Comparison of ENCODE assay signal across 1 cellular context in the genomic region with DNA sequence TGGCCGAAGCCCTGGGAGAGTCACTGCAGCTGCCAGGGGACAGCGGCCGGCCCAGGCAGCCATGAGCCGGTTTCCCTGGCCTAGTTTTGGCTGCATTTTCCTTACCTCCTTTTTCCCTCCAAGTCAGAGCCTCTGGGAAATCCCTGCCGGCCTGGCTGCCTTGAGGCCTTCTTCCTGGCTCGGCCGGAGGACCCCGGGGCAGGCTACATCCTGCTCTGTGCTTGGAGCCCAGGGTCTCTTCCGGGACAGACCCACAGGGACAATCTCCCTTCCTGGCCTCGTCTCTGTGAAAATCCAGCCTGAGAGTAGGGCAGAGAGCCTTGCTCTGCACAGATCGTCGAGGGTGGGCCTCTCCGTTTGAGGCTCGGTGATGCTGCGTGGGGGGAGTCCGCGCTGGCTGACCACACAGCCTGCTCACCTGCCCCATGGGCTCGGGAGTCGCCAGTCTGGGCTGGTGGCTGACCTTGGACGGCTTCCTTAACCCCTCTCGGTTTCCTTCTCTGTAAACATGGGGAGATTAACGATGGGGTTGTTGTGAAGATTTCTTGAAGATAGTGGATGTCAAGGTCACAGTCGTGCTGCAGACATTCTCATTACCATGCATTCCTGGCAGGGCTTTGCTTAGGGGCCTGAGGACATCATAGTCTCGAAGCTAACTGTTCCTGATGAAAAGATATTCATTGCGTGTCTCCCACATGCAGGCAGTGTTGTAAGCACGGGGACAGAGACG.
TF ChIP-seq lines count a peak whose summit lies in the region.

No MANE protein-coding gene starts in this region.

TF ChIP-seq in K562, 482 proteins besides CTCF, POLR2A, EP300 and RAD21 (continued from another document and continues in another):
- TF ChIP-seq, protein P1, sequence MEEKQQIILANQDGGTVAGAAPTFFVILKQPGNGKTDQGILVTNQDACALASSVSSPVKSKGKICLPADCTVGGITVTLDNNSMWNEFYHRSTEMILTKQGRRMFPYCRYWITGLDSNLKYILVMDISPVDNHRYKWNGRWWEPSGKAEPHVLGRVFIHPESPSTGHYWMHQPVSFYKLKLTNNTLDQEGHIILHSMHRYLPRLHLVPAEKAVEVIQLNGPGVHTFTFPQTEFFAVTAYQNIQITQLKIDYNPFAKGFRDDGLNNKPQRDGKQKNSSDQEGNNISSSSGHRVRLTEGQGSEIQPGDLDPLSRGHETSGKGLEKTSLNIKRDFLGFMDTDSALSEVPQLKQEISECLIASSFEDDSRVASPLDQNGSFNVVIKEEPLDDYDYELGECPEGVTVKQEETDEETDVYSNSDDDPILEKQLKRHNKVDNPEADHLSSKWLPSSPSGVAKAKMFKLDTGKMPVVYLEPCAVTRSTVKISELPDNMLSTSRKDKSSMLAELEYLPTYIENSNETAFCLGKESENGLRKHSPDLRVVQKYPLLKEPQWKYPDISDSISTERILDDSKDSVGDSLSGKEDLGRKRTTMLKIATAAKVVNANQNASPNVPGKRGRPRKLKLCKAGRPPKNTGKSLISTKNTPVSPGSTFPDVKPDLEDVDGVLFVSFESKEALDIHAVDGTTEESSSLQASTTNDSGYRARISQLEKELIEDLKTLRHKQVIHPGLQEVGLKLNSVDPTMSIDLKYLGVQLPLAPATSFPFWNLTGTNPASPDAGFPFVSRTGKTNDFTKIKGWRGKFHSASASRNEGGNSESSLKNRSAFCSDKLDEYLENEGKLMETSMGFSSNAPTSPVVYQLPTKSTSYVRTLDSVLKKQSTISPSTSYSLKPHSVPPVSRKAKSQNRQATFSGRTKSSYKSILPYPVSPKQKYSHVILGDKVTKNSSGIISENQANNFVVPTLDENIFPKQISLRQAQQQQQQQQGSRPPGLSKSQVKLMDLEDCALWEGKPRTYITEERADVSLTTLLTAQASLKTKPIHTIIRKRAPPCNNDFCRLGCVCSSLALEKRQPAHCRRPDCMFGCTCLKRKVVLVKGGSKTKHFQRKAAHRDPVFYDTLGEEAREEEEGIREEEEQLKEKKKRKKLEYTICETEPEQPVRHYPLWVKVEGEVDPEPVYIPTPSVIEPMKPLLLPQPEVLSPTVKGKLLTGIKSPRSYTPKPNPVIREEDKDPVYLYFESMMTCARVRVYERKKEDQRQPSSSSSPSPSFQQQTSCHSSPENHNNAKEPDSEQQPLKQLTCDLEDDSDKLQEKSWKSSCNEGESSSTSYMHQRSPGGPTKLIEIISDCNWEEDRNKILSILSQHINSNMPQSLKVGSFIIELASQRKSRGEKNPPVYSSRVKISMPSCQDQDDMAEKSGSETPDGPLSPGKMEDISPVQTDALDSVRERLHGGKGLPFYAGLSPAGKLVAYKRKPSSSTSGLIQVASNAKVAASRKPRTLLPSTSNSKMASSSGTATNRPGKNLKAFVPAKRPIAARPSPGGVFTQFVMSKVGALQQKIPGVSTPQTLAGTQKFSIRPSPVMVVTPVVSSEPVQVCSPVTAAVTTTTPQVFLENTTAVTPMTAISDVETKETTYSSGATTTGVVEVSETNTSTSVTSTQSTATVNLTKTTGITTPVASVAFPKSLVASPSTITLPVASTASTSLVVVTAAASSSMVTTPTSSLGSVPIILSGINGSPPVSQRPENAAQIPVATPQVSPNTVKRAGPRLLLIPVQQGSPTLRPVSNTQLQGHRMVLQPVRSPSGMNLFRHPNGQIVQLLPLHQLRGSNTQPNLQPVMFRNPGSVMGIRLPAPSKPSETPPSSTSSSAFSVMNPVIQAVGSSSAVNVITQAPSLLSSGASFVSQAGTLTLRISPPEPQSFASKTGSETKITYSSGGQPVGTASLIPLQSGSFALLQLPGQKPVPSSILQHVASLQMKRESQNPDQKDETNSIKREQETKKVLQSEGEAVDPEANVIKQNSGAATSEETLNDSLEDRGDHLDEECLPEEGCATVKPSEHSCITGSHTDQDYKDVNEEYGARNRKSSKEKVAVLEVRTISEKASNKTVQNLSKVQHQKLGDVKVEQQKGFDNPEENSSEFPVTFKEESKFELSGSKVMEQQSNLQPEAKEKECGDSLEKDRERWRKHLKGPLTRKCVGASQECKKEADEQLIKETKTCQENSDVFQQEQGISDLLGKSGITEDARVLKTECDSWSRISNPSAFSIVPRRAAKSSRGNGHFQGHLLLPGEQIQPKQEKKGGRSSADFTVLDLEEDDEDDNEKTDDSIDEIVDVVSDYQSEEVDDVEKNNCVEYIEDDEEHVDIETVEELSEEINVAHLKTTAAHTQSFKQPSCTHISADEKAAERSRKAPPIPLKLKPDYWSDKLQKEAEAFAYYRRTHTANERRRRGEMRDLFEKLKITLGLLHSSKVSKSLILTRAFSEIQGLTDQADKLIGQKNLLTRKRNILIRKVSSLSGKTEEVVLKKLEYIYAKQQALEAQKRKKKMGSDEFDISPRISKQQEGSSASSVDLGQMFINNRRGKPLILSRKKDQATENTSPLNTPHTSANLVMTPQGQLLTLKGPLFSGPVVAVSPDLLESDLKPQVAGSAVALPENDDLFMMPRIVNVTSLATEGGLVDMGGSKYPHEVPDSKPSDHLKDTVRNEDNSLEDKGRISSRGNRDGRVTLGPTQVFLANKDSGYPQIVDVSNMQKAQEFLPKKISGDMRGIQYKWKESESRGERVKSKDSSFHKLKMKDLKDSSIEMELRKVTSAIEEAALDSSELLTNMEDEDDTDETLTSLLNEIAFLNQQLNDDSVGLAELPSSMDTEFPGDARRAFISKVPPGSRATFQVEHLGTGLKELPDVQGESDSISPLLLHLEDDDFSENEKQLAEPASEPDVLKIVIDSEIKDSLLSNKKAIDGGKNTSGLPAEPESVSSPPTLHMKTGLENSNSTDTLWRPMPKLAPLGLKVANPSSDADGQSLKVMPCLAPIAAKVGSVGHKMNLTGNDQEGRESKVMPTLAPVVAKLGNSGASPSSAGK (IDR thresholded peaks at IDR 0.05): peak; percentile 79
- TF ChIP-seq CBFB (CRISPR knock-in tag; IDR thresholded peaks at IDR 0.05) (no peak), TOE1 (IDR thresholded peaks at IDR 0.05; ENCODE audit: borderline replicate concordance) (no peak), TOE1 (CRISPR knock-in tag; IDR thresholded peaks at IDR 0.05; ENCODE audit: borderline replicate concordance, low read depth) (no peak), FOXK2 (conservative IDR thresholded peaks at IDR 0.05 in 1 of 2, IDR thresholded peaks at IDR 0.05 in 1 of 2; ENCODE audit: low read depth in 2 of 2) (no peak), ZNF24 (IDR thresholded peaks at IDR 0.05) (no peak), ZKSCAN1 (IDR thresholded peaks at IDR 0.05; ENCODE audit: low read depth, low read length) (no peak), PHB (CRISPR knock-in tag; IDR thresholded peaks at IDR 0.05) (no peak), NCOA6 (IDR thresholded peaks at IDR 0.05) (no peak), NR2C1 (IDR thresholded peaks at IDR 0.05) (no peak), NR2C1 (tag; IDR thresholded peaks at IDR 0.05) (0 out of 2 replicates have a peak, but pooled peaks have one; percentile 49), FOXK1 (CRISPR knock-in tag; IDR thresholded peaks at IDR 0.05; ENCODE audit: borderline replicate concordance) (no peak), CTBP1 (IDR thresholded peaks at IDR 0.05; ENCODE audit: borderline replicate concordance) (peak; percentile 32; the same call in 1 of the 2 replicates), GATA2 (CRISPR knock-in tag; IDR thresholded peaks at IDR 0.05) (0 out of 2 replicates have a peak, but pooled peaks have one; percentile 17), HOMEZ (CRISPR knock-in tag; IDR thresholded peaks at IDR 0.05) (no peak), L3MBTL2 (IDR thresholded peaks at IDR 0.05) (peak; percentile 75; the same call in 1 of the 2 replicates), HCFC1 (IDR thresholded peaks at IDR 0.05; ENCODE audit: low read depth, low read length) (no peak), MTA2 (IDR thresholded peaks at IDR 0.05; ENCODE audit: low read depth) (no peak), ZNF717 (CRISPR knock-in tag; IDR thresholded peaks at IDR 0.05) (no peak), KAT7 (CRISPR knock-in tag; IDR thresholded peaks at IDR 0.05; ENCODE audit: borderline replicate concordance) (no peak), ZBTB7A (IDR thresholded peaks at IDR 0.05; ENCODE audit: borderline replicate concordance, control insufficient read depth, low read depth, low read length) (0 out of 2 replicates have a peak, but pooled peaks have one; percentile 20), BCOR (IDR thresholded peaks at IDR 0.05) (no peak), HDAC8 (tag; IDR thresholded peaks at IDR 0.05) (no peak), EWSR1 (IDR thresholded peaks at IDR 0.05; ENCODE audit: borderline replicate concordance, low read depth, partially characterized antibody) (no peak), SMAD2 (IDR thresholded peaks at IDR 0.05; ENCODE audit: low read depth, low read length) (no peak), ZNF146 (CRISPR knock-in tag; IDR thresholded peaks at IDR 0.05; ENCODE audit: unreplicated experiment) (no peak), E2F4 (CRISPR knock-in tag; IDR thresholded peaks at IDR 0.05; ENCODE audit: low read depth) (no peak), ELF4 (CRISPR knock-in tag; IDR thresholded peaks at IDR 0.05) (no peak), MCM7 (IDR thresholded peaks at IDR 0.05) (no peak), NUFIP1 (IDR thresholded peaks at IDR 0.05; ENCODE audit: partially characterized antibody) (no peak), YBX1 (IDR thresholded peaks at IDR 0.05) (no peak), NR4A1 (CRISPR knock-in tag; IDR thresholded peaks at IDR 0.05) (no peak), NR4A1 (tag; IDR thresholded peaks at IDR 0.05) (no peak)
- TF ChIP-seq, protein P2, sequence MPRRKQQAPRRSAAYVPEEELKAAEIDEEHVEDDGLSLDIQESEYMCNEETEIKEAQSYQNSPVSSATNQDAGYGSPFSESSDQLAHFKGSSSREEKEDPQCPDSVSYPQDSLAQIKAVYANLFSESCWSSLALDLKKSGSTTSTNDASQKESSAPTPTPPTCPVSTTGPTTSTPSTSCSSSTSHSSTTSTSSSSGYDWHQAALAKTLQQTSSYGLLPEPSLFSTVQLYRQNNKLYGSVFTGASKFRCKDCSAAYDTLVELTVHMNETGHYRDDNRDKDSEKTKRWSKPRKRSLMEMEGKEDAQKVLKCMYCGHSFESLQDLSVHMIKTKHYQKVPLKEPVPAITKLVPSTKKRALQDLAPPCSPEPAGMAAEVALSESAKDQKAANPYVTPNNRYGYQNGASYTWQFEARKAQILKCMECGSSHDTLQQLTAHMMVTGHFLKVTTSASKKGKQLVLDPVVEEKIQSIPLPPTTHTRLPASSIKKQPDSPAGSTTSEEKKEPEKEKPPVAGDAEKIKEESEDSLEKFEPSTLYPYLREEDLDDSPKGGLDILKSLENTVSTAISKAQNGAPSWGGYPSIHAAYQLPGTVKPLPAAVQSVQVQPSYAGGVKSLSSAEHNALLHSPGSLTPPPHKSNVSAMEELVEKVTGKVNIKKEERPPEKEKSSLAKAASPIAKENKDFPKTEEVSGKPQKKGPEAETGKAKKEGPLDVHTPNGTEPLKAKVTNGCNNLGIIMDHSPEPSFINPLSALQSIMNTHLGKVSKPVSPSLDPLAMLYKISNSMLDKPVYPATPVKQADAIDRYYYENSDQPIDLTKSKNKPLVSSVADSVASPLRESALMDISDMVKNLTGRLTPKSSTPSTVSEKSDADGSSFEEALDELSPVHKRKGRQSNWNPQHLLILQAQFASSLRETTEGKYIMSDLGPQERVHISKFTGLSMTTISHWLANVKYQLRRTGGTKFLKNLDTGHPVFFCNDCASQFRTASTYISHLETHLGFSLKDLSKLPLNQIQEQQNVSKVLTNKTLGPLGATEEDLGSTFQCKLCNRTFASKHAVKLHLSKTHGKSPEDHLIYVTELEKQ (CRISPR knock-in tag; IDR thresholded peaks at IDR 0.05): no peak
- TF ChIP-seq, protein P3, sequence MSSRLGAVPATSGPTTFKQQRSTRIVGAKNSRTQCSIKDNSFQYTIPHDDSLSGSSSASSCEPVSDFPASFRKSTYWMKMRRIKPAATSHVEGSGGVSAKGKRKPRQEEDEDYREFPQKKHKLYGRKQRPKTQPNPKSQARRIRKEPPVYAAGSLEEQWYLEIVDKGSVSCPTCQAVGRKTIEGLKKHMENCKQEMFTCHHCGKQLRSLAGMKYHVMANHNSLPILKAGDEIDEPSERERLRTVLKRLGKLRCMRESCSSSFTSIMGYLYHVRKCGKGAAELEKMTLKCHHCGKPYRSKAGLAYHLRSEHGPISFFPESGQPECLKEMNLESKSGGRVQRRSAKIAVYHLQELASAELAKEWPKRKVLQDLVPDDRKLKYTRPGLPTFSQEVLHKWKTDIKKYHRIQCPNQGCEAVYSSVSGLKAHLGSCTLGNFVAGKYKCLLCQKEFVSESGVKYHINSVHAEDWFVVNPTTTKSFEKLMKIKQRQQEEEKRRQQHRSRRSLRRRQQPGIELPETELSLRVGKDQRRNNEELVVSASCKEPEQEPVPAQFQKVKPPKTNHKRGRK (tag; IDR thresholded peaks at IDR 0.05): no peak
- TF ChIP-seq, protein P4, sequence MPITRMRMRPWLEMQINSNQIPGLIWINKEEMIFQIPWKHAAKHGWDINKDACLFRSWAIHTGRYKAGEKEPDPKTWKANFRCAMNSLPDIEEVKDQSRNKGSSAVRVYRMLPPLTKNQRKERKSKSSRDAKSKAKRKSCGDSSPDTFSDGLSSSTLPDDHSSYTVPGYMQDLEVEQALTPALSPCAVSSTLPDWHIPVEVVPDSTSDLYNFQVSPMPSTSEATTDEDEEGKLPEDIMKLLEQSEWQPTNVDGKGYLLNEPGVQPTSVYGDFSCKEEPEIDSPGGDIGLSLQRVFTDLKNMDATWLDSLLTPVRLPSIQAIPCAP (CRISPR knock-in tag; IDR thresholded peaks at IDR 0.05; ENCODE audit: borderline replicate concordance): no peak
- TF ChIP-seq, protein P5, sequence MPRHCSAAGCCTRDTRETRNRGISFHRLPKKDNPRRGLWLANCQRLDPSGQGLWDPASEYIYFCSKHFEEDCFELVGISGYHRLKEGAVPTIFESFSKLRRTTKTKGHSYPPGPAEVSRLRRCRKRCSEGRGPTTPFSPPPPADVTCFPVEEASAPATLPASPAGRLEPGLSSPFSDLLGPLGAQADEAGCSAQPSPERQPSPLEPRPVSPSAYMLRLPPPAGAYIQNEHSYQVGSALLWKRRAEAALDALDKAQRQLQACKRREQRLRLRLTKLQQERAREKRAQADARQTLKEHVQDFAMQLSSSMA (CRISPR knock-in tag; IDR thresholded peaks at IDR 0.05): no peak
